ENCODE assay signal across 4 cellular contexts in genomic region chr1:16945512-16945911, GRCh38. TPM values are rescaled to one million over a fixed set of nuclear protein-coding genes. Genes with fewer than 3 reads are reported as not detected.
"Had no signal": no experiment of that assay in that cellular context is flagged by ENCODE, and none has a peak within 500 bp of the region (broad histone marks: within the 10 kb centered on the region; RNA-seq: fewer than 3 reads in every experiment).

No MANE protein-coding gene starts in this region.

RNA-seq across cellular contexts. Expression of gene MFAP2, which starts 34.9 kb away (rescaled TPM):
- polyA plus RNA-seq: immature natural killer cell had no signal

RNA-seq across cellular contexts. Expression of gene RNU1-2, which starts 49.7 kb away (rescaled TPM):
- polyA plus RNA-seq: small intestine, stomach, urinary bladder had no signal
